16 cellular contexts compared by ENCODE assay signal in genomic region chr4:24771241-24771640, GRCh38. TPM values are rescaled to one million over a fixed set of nuclear protein-coding genes. Genes with fewer than 3 reads are reported as not detected.
"Had no signal": no experiment of that assay in that cellular context is flagged by ENCODE, and none has a peak within 500 bp of the region (broad histone marks: within the 10 kb centered on the region; RNA-seq: fewer than 3 reads in every experiment).

No MANE protein-coding gene starts in this region.

- H3K27ac Mint-ChIP-seq: activated B cell treated with CpG ODN at 0.5 μM for 24 hours; activated CD4-positive, alpha-beta T cell treated with anti-CD3 and anti-CD28 coated beads, Interleukin-2, amount 10 ng/mL, durations not matched to agents 7 days and 5 days; activated naive CD4-positive, alpha-beta T cell treated with anti-CD3 and anti-CD28 coated beads for 36 hours; natural killer cell; stimulated activated naive B cell treated with anti-CD40 and anti-IgM and Interleukin-4, amounts not matched to agents 10 μg/mL and 1 μg/mL and 100 μg/mL, for 72 hours; T-helper 1 cell treated with Interleukin-12 subunit alpha and Interleukin-12 subunit beta and Interleukin-4 antibody, amounts not matched to agents 30 μg/mL and 1 μg/mL, for 36 hours had no signal

- H3K9me3 Mint-ChIP-seq: activated B cell treated with CpG ODN at 0.5 μM for 24 hours; activated CD4-positive, alpha-beta T cell treated with anti-CD3 and anti-CD28 coated beads, Interleukin-2, amount 10 ng/mL, durations not matched to agents 7 days and 5 days; activated naive CD4-positive, alpha-beta T cell treated with anti-CD3 and anti-CD28 coated beads for 36 hours had no signal

- H3K4me1 ChIP-seq: colonic mucosa, psoas muscle, right lobe of liver had no signal

- H3K4me1 Mint-ChIP-seq: activated B cell treated with CpG ODN at 0.5 μM for 24 hours, natural killer cell had no signal

- H3K9me3 ChIP-seq: colonic mucosa, psoas muscle, right lobe of liver had no signal

- H3K36me3 Mint-ChIP-seq: natural killer cell; stimulated activated naive B cell treated with anti-CD40 and anti-IgM and Interleukin-4, amounts not matched to agents 10 μg/mL and 1 μg/mL and 100 μg/mL, for 72 hours had no signal

- H3K27ac ChIP-seq: colonic mucosa, psoas muscle, right lobe of liver had no signal

- H3K27me3 Mint-ChIP-seq: activated B cell treated with CpG ODN at 0.5 μM for 24 hours; activated CD4-positive, alpha-beta T cell treated with anti-CD3 and anti-CD28 coated beads, Interleukin-2, amount 10 ng/mL, durations not matched to agents 7 days and 5 days had no signal

- DNase-seq: activated B cell treated with CpG ODN at 0.5 μM for 24 hours; activated CD4-positive, alpha-beta T cell treated with anti-CD3 and anti-CD28 coated beads, Interleukin-2, amount 10 ng/mL, durations not matched to agents 7 days and 5 days; activated CD8-positive, alpha-beta memory T cell treated with anti-CD3 and anti-CD28 coated beads for 24 hours; activated naive CD4-positive, alpha-beta T cell treated with anti-CD3 and anti-CD28 coated beads for 36 hours; caudate nucleus; colonic mucosa; natural killer cell; occipital lobe; psoas muscle; right lobe of liver; stimulated activated CD4-positive, alpha-beta T cell treated with anti-CD3 and anti-CD28 coated beads, Interleukin-2, amount 100 ng/mL, for 24 hours; stimulated activated naive B cell treated with anti-CD40 and anti-IgM and Interleukin-4, amounts not matched to agents 10 μg/mL and 1 μg/mL and 100 μg/mL, for 72 hours; substantia nigra; trophoblast cell had no signal

- H3K4me3 Mint-ChIP-seq: activated B cell treated with CpG ODN at 0.5 μM for 24 hours; activated CD4-positive, alpha-beta T cell treated with anti-CD3 and anti-CD28 coated beads, Interleukin-2, amount 10 ng/mL, durations not matched to agents 7 days and 5 days; activated naive CD4-positive, alpha-beta T cell treated with anti-CD3 and anti-CD28 coated beads for 36 hours; natural killer cell; stimulated activated naive B cell treated with anti-CD40 and anti-IgM and Interleukin-4, amounts not matched to agents 10 μg/mL and 1 μg/mL and 100 μg/mL, for 72 hours; T-helper 1 cell treated with Interleukin-12 subunit alpha and Interleukin-12 subunit beta and Interleukin-4 antibody, amounts not matched to agents 30 μg/mL and 1 μg/mL, for 36 hours had no signal

- H3K36me3 ChIP-seq: colonic mucosa, right lobe of liver had no signal

- H3K27me3 ChIP-seq: colonic mucosa, right lobe of liver had no signal

- H3K4me3 ChIP-seq: colonic mucosa, psoas muscle, right lobe of liver had no signal

RNA-seq across cellular contexts. Expression of gene SOD3, which starts 24.1 kb away (rescaled TPM):
- total RNA-seq: activated B cell treated with CpG ODN at 0.5 μM for 24 hours; activated CD4-positive, alpha-beta T cell treated with anti-CD3 and anti-CD28 coated beads, Interleukin-2, amount 10 ng/mL, durations not matched to agents 7 days and 5 days; activated naive CD4-positive, alpha-beta T cell treated with anti-CD3 and anti-CD28 coated beads for 36 hours; mononuclear cell; natural killer cell; occipital lobe had no signal
